In the genomic region with DNA sequence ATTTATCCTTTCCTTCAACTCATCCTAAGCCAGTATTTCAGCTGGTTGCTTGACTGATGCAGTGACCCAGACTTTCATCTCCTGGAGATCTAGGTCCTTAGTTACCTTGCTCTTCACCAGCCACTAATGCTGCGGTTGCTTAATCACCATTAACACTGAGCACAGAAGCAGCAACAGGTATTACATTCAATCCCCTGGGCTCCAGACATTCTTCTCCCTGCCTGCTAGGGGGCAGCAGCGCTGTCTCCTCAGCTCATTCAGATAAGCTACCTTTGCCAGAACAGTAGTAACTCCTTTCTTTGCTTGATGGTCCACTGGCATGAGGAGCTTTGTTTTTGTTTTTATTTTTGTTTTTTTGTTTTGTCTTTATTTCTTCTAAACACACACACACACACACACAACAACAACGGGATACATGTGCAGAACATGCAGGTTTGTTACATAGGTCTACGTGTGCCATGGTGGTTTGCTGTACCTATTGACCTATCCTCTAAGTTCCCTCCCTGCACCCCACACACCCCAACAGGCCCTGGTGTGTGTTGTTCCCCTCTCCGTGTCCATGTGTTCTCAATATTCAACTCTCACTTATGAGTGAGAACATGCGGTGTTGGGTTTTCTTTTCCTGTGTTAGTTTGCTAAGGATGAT, we compare ENCODE assay signal across 1 cellular context.
A peak's percentile ranks its signal among the peaks of the same experiment; 100 is the strongest.
TF ChIP-seq lines count a peak whose summit lies in the region.

No MANE protein-coding gene starts in this region.

TF ChIP-seq in H1, 55 proteins besides CTCF, POLR2A, EP300 and RAD21:
- no peak for TF ChIP-seq CREB1 (IDR thresholded peaks at IDR 0.05)
- TF ChIP-seq TEAD4 (IDR thresholded peaks at IDR 0.05; ENCODE audit: low read depth, low read length), result peak; percentile 33; the same call in 1 of the 2 replicates
- no peak for TF ChIP-seq YY1 (IDR thresholded peaks at IDR 0.05; ENCODE audit: low read depth, low read length)
- peak; percentile 79 for TF ChIP-seq CEBPB (IDR thresholded peaks at IDR 0.05; ENCODE audit: low read depth, low read length)
- TF ChIP-seq SIN3A (conservative IDR thresholded peaks at IDR 0.05 in 1 of 2, IDR thresholded peaks at IDR 0.05 in 1 of 2; ENCODE audit: low read depth in 1 of 2, low read length in 2 of 2), result no peak
